ENCODE assay signal across 14 cellular contexts in genomic region chr6:37713529-37714119, GRCh38. TPM values are rescaled to one million over a fixed set of nuclear protein-coding genes. Genes with fewer than 3 reads are reported as not detected.
DNase-seq lines count a peak whose midpoint lies in the region; ATAC-seq, FAIRE-seq and TF ChIP-seq lines count a peak whose summit lies in the region.
"Had no signal": no experiment of that assay in that cellular context is flagged by ENCODE, and none has a peak within 500 bp of the region (broad histone marks: within the 10 kb centered on the region; RNA-seq: fewer than 3 reads in every experiment).

No MANE protein-coding gene starts in this region.

- H3K4me3 ChIP-seq in endothelial cell of umbilical vein (replicated peaks in 1 of 3; ENCODE audit: insufficient read depth in 1 of 3, low read depth in 1 of 3, low read length in 3 of 3): no peak overlapping the region
- H3K4me3 ChIP-seq: esophagus squamous epithelium had no signal

- H3K9ac ChIP-seq in endothelial cell of umbilical vein (replicated peaks; ENCODE audit: extremely low read depth, insufficient read depth, low read length): no peak overlapping the region

- H4K20me1 ChIP-seq in endothelial cell of umbilical vein (replicated peaks; ENCODE audit: control insufficient read depth, extremely low read depth, insufficient read depth, low read length): no peaks in the 10 kb centered on the region

- H3K27ac ChIP-seq in endothelial cell of umbilical vein (ENCODE audit: insufficient read depth, low read depth, low read length): no peak overlapping the region
- H3K27ac ChIP-seq: esophagus squamous epithelium had no signal

- BruUV-seq in endothelial cell of umbilical vein (replicated peaks; lab: Mats Ljungman, UMichigan): no TSS peak

- dilution Hi-C loops in endothelial cell of umbilical vein (cut with MboI; ENCODE audit: extremely low pct_ligation_motif_present, low sequenced_read_pairs): no loop called here

- no peaks in the 10 kb centered on the region for H3K9me3 ChIP-seq in endothelial cell of umbilical vein (replicated peaks; ENCODE audit: control insufficient read depth, insufficient read depth, low read length)
- H3K9me3 ChIP-seq: esophagus squamous epithelium had no signal

- TF ChIP-seq POLR2A in endothelial cell of umbilical vein (IDR thresholded peaks at IDR 0.05; ENCODE audit: low read depth, low read length): no peak

- ATAC-seq in omental fat pad (ENCODE audit: low FRiP score): peak; percentile 45
- no peak for ATAC-seq in GM21423 (IDR thresholded peaks at IDR 0.05; ENCODE audit: unreplicated experiment)
- ATAC-seq in GM19463 (IDR thresholded peaks at IDR 0.05; ENCODE audit: unreplicated experiment): no peak
- ATAC-seq: naive thymus-derived CD8-positive, alpha-beta T cell had no signal

- TF ChIP-seq CTCF in endothelial cell of umbilical vein (IDR thresholded peaks at IDR 0.05; ENCODE audit: extremely low read depth in 1 of 2, insufficient read depth in 1 of 2, low read depth in 1 of 2, low read length in 2 of 2) (no peak), omental fat pad (IDR thresholded peaks at IDR 0.05) (no peak)

- H3K27me3 ChIP-seq in endothelial cell of umbilical vein (ENCODE audit: control insufficient read depth in 2 of 2, insufficient read depth in 2 of 2, low read length in 2 of 2): no peaks in the 10 kb centered on the region
- H3K27me3 ChIP-seq: esophagus squamous epithelium had no signal

- H3K9me1 ChIP-seq in endothelial cell of umbilical vein (replicated peaks; ENCODE audit: control insufficient read depth, extremely low read depth, insufficient read depth, low read length): no peaks in the 10 kb centered on the region

- CTCF ChIA-PET in endothelial cell of umbilical vein (lab: Charles Lee): interaction anchor here (0.8 to 2.7 kb wide), 2 partner anchors 8 to 14 kb away, joined by 3 to 12 read pairs; no protein-coding TSS in a partner anchor

- peaks cover 5% of the 10 kb centered on the region for H3K4me1 ChIP-seq in endothelial cell of umbilical vein (ENCODE audit: control insufficient read depth, extremely low read depth, insufficient read depth, low read length)

- no peak for FAIRE-seq in endothelial cell of umbilical vein (lab: Jason Lieb, UNC)
- FAIRE-seq: GM19239, kidney had no signal

- H3K36me3 ChIP-seq in endothelial cell of umbilical vein (ENCODE audit: control insufficient read depth in 2 of 2, extremely low read depth in 1 of 2, insufficient read depth in 2 of 2, low read length in 2 of 2): no peaks in the 10 kb centered on the region
- H3K36me3 ChIP-seq: esophagus squamous epithelium had no signal

- DNase-seq in EH (ENCODE audit: low read depth) (peak; percentile 91), NCI-H82 treated with DMSO at 0.1 percent for 48 hours (lab: John Stamatoyannopoulos, UW; ENCODE audit: unreplicated experiment) (peak; percentile 99), endothelial cell of umbilical vein (ENCODE audit: low read depth, low spot score) (no peak), omental fat pad (ENCODE audit: low spot score) (no peak), NCI-H2171 treated with DMSO at 0.1 percent for 48 hours (lab: John Stamatoyannopoulos, UW) (no peak)
- DNase-seq in stimulated activated CD4-positive, alpha-beta T cell treated with anti-CD3 and anti-CD28 coated beads, Interleukin-4, amount 100 ng/mL, for 24 hours: no peak
- DNase-seq: activated CD4-positive, alpha-beta T cell treated with anti-CD3 and anti-CD28 coated beads for 1 hour; esophagus squamous epithelium; kidney; naive thymus-derived CD8-positive, alpha-beta T cell; SIG-M5 had no signal

- intact Hi-C loops in endothelial cell of umbilical vein (cut with micrococcal nuclease): no loop called here

- H3K4me2 ChIP-seq in endothelial cell of umbilical vein (ENCODE audit: insufficient read depth, low read length): no peak overlapping the region

- H2AFZ ChIP-seq in endothelial cell of umbilical vein (ENCODE audit: low read depth, low read length): no peak overlapping the region

- H3K79me2 ChIP-seq in endothelial cell of umbilical vein (ENCODE audit: control insufficient read depth, insufficient read depth, low read length): no peaks in the 10 kb centered on the region

- POLR2A ChIA-PET in endothelial cell of umbilical vein (lab: Charles Lee): no interaction called here

TF ChIP-seq in endothelial cell of umbilical vein, 7 proteins besides CTCF, POLR2A, EP300 and RAD21:
- TF ChIP-seq FOS (IDR thresholded peaks at IDR 0.05; ENCODE audit: borderline replicate concordance, insufficient read depth, low read length): peak; percentile 13
- no peak for TF ChIP-seq MAX (IDR thresholded peaks at IDR 0.05; ENCODE audit: insufficient read depth, insufficient read length)

RNA-seq across cellular contexts. Expression of gene MDGA1, which starts 15.9 kb away (rescaled TPM):
- 0.25 and 1.6 TPM in 2 replicates for total RNA-seq in endothelial cell of umbilical vein
- 0.28 and 0.89 TPM in 2 replicates for polyA plus RNA-seq in endothelial cell of umbilical vein
- 0.25 and 0.76 TPM in 2 replicates for polyA plus RNA-seq in endothelial cell of umbilical vein (2011; cell fraction: cytosol; rRNA removed)
- 0.88 and 1.3 TPM in 2 replicates for polyA plus RNA-seq in endothelial cell of umbilical vein (2011; cell fraction: nucleus; rRNA removed)
- polyA plus RNA-seq in endothelial cell of umbilical vein (2012): 0.60 and 0.83 TPM in 2 replicates
- polyA minus RNA-seq in endothelial cell of umbilical vein: 0.58 and 0.89 TPM in 2 replicates
- not detected for polyA minus RNA-seq in endothelial cell of umbilical vein (2011; cell fraction: cytosol; rRNA and poly(A)+ RNA removed)
- 1.2 and 2.4 TPM in 2 replicates for polyA minus RNA-seq in endothelial cell of umbilical vein (2011; cell fraction: nucleus; rRNA and poly(A)+ RNA removed)
- 1 to 10 TPM; 2.2 to 9.5 (median 5.4) TPM for total RNA-seq in omental fat pad

Comparison
In these comparisons a context has a peak if more than half of its experiments do, and no peak if none do; other contexts are left out.
1. DNase-seq: peak in EH (single experiment) and NCI-H82 treated with DMSO at 0.1 percent for 48 hours (single experiment); none in endothelial cell of umbilical vein (single experiment), omental fat pad (single experiment), stimulated activated CD4-positive, alpha-beta T cell treated with anti-CD3 and anti-CD28 coated beads, Interleukin-4, amount 100 ng/mL, for 24 hours (single experiment) and NCI-H2171 treated with DMSO at 0.1 percent for 48 hours (single experiment).